ENCODE assay signal across 24 cellular contexts in genomic region chr11:108606495-108607160, GRCh38. TPM values are rescaled to one million over a fixed set of nuclear protein-coding genes. Genes with fewer than 3 reads are reported as not detected.
DNase-seq lines count a peak whose midpoint lies in the region; FAIRE-seq and TF ChIP-seq lines count a peak whose summit lies in the region.
"Had no signal": no experiment of that assay in that cellular context is flagged by ENCODE, and none has a peak within 500 bp of the region (broad histone marks: within the 10 kb centered on the region; RNA-seq: fewer than 3 reads in every experiment).

No MANE protein-coding gene starts in this region.

- no peak overlapping the region for H2AFZ ChIP-seq in smooth muscle cell (ENCODE audit: low read depth)

- H3K4me1 ChIP-seq in smooth muscle cell (ENCODE audit: low read depth), result no peaks in the 10 kb centered on the region
- H3K4me1 ChIP-seq: colonic mucosa, tibial artery had no signal

- no peak overlapping the region for H3K4me3 ChIP-seq in smooth muscle cell
- H3K4me3 ChIP-seq: colonic mucosa, tibial artery had no signal

- no peaks in the 10 kb centered on the region for H3K27me3 ChIP-seq in smooth muscle cell (ENCODE audit: low read depth)
- H3K27me3 ChIP-seq: colonic mucosa had no signal

- peak; percentile 80 for DNase-seq in LHCN-M2 (ENCODE audit: low read depth)
- DNase-seq in amniotic epithelial cell (ENCODE audit: low read depth), result peak; percentile 67
- no peak for DNase-seq in smooth muscle cell (lab: John Stamatoyannopoulos, UW; ENCODE audit: unreplicated experiment)
- no peak for DNase-seq in GM19240 (ENCODE audit: insufficient read length, low spot score)
- DNase-seq in hippocampal formation (lab: John Stamatoyannopoulos, UW), result no peak
- no peak for DNase-seq in HuH-7.5 (ENCODE audit: low spot score)
- DNase-seq: activated effector memory CD4-positive, alpha-beta T cell treated with Interleukin-2 at 50 U/mL for 16 hours; AML-193; colonic mucosa; DMS53; endodermal cell; H9; NCI-H1092; NCI-H1930; NCI-H446 treated with DMSO at 0.1 percent for 48 hours; retina; stimulated activated CD4-positive, alpha-beta T cell treated with anti-CD3 and anti-CD28 coated beads, Interleukin-12 subunit alpha, Interleukin-12 subunit beta, amount 100 ng/mL, for 4 hours; stimulated activated naive CD8-positive, alpha-beta T cell treated with anti-CD3 and anti-CD28 coated beads, Interleukin-15, amount 100 ng/mL, for 72 hours; tibial artery had no signal

- no peaks in the 10 kb centered on the region for H3F3A ChIP-seq in smooth muscle cell (ENCODE audit: low read depth)

- FAIRE-seq in islet of Langerhans (lab: Jason Lieb, UNC), result peak; percentile 60
- FAIRE-seq: RCC 7860 had no signal

- H3K9me3 ChIP-seq in smooth muscle cell (replicated peaks; ENCODE audit: low read depth), result no peaks in the 10 kb centered on the region
- H3K9me3 ChIP-seq: colonic mucosa, neutrophil, tibial artery had no signal

- 72% methylated on average over 3 of the region's 3 CpGs for WGBS in smooth muscle cell (ENCODE audit: low lambda C conversion rate)

- peak overlapping the region; percentile 43 for H3K9ac ChIP-seq in smooth muscle cell (ENCODE audit: low read depth)
- H3K9ac ChIP-seq: KMS-11 had no signal

- H3K79me2 ChIP-seq in smooth muscle cell (ENCODE audit: low read depth), result no peaks in the 10 kb centered on the region

- H3K36me3 ChIP-seq in smooth muscle cell (ENCODE audit: low read depth), result no peaks in the 10 kb centered on the region
- H3K36me3 ChIP-seq: colonic mucosa, neutrophil, tibial artery, WERI-Rb-1 had no signal

- no peaks in the 10 kb centered on the region for H4K20me1 ChIP-seq in smooth muscle cell (ENCODE audit: low read depth)

- no peak for TF ChIP-seq CTCF in smooth muscle cell (IDR thresholded peaks at IDR 0.05; ENCODE audit: borderline replicate concordance, insufficient read depth, poor library complexity, severe bottlenecking)

- peak overlapping the region; percentile 62 for H3K27ac ChIP-seq in smooth muscle cell (ENCODE audit: low read depth)
- H3K27ac ChIP-seq: colonic mucosa, KMS-11, neutrophil, tibial artery, WERI-Rb-1 had no signal

- H3K4me2 ChIP-seq in smooth muscle cell, result no peak overlapping the region
- H3K4me2 ChIP-seq: KMS-11 had no signal

RNA-seq across cellular contexts. Expression of gene EXPH5, which starts 13.1 kb away (rescaled TPM):
- 5.2 and 5.5 TPM in 2 replicates for total RNA-seq in LHCN-M2 (2014; rRNA removed)
- 1.2 TPM for polyA plus RNA-seq in LHCN-M2 (2012)
- 5.7 and 6.9 TPM in 2 replicates for total RNA-seq in smooth muscle cell
- 0.54 and 1.6 TPM in 2 replicates for polyA plus RNA-seq in smooth muscle cell

RNA-seq across cellular contexts. Expression of gene DDX10, which starts 58.2 kb away (rescaled TPM):
- 27.8 and 28.5 TPM in 2 replicates for total RNA-seq in LHCN-M2 (2014; rRNA removed)
- polyA plus RNA-seq in LHCN-M2 (2012), result 10.5 TPM
- total RNA-seq in smooth muscle cell, result 15.7 and 20.5 TPM in 2 replicates
- 7.3 and 10.7 TPM in 2 replicates for polyA plus RNA-seq in smooth muscle cell

Comparison
In these comparisons a context has a peak if more than half of its experiments do, and no peak if none do; other contexts are left out.
1. DNase-seq: peak in LHCN-M2 (single experiment) and amniotic epithelial cell (single experiment); none in smooth muscle cell (single experiment), GM19240 (single experiment), hippocampal formation (0 of 2) and HuH-7.5 (single experiment).